In the genomic region with DNA sequence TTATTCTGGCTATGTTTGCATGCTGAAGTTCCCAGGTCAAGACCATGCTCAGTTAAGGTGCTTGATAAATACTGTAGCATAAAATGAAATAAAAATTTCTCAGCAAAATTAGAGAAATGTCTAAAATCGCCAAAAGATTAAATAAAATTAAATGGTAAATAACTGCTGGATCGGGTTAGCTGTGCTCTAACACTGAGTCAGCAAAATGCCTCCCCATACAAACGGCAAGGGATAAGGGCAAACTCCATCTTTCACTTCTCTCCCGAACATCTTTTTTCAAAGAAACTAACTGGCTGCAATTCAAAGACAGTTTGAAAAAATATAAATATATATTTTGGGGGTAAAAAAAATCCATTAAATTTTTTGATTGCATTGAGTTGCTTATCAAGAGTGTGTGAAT, we compare ENCODE assay signal across 26 cellular contexts.
"Had no signal": no experiment of that assay in that cellular context is flagged by ENCODE, and none has a peak within 500 bp of the region (broad histone marks: within the 10 kb centered on the region; RNA-seq: fewer than 3 reads in every experiment).

No MANE protein-coding gene starts in this region.

- H3K27ac ChIP-seq: neural progenitor cell, ovary, parathyroid adenoma, psoas muscle, skin epidermis, stomach, thoracic aorta, thyroid gland, tibial nerve, upper lobe of left lung, vagina had no signal

- H3K4me1 ChIP-seq: neural progenitor cell, parathyroid adenoma, upper lobe of left lung had no signal

- FAIRE-seq: urothelium cell line had no signal

- H3K9me3 ChIP-seq: ovary, psoas muscle, stomach, thoracic aorta, thyroid gland, tibial nerve, upper lobe of left lung, vagina had no signal

- H3K27me3 ChIP-seq: neural progenitor cell, ovary, stomach, thyroid gland, tibial nerve, upper lobe of left lung, vagina had no signal

- H3K79me2 ChIP-seq: parathyroid adenoma had no signal

- H3K4me3 ChIP-seq: neural progenitor cell, ovary, psoas muscle, skin epidermis, smooth muscle cell, stomach, thoracic aorta, thyroid gland, tibial nerve, upper lobe of left lung, vagina had no signal

- H3K36me3 ChIP-seq: neural progenitor cell, ovary, stomach, thoracic aorta, thyroid gland, tibial nerve, upper lobe of left lung, vagina had no signal

- ATAC-seq: natural killer cell; psoas muscle; right cardiac atrium; sciatic nerve; stimulated activated effector memory CD8-positive, alpha-beta T cell treated with anti-CD3 and anti-CD28 coated beads, Interleukin-12 subunit alpha, Interleukin-12 subunit beta, amount 100 ng/mL, for 72 hours; stimulated activated naive B cell treated with anti-CD40 and anti-IgM and Interleukin-4, amounts not matched to agents 10 μg/mL and 1 μg/mL and 100 μg/mL, for 72 hours had no signal

- H3K4me2 ChIP-seq: neural progenitor cell, smooth muscle cell had no signal

- H3K9ac ChIP-seq: neural progenitor cell, parathyroid adenoma had no signal

- H2AFZ ChIP-seq: neural progenitor cell, parathyroid adenoma had no signal

- DNase-seq: natural killer cell; occipital lobe; ovary; posterior cingulate gyrus; psoas muscle; right cardiac atrium; stimulated activated CD4-positive, alpha-beta T cell treated with anti-CD3 and anti-CD28 coated beads, Interleukin-15, amount 100 ng/mL, for 24 hours; stimulated activated CD4-positive, alpha-beta T cell treated with anti-CD3 and anti-CD28 coated beads, Interleukin-2, amount 100 ng/mL, for 24 hours; stimulated activated CD4-positive, alpha-beta T cell treated with anti-CD3 and anti-CD28 coated beads, Interleukin-2, amount 100 ng/mL, for 48 hours; stimulated activated CD4-positive, alpha-beta T cell treated with anti-CD3 and anti-CD28 coated beads, Interleukin-4, amount 100 ng/mL, for 24 hours; stimulated activated naive B cell treated with anti-CD40 and anti-IgM and Interleukin-4, amounts not matched to agents 10 μg/mL and 1 μg/mL and 100 μg/mL, for 72 hours; stimulated activated naive CD4-positive, alpha-beta T cell treated with Interleukin-2 at 50 U/mL for 16 hours; stomach; thyroid gland; trophoblast cell; upper lobe of left lung had no signal
